Comparison of ENCODE assay signal across 8 cellular contexts in genomic region chr4:88008133-88008621, GRCh38. TPM values are rescaled to one million over a fixed set of nuclear protein-coding genes. Genes with fewer than 3 reads are reported as not detected.
A peak's percentile ranks its signal among the peaks of the same experiment; 100 is the strongest.
DNase-seq lines count a peak whose midpoint lies in the region; ATAC-seq and TF ChIP-seq lines count a peak whose summit lies in the region.

No MANE protein-coding gene starts in this region.

- POLR2A ChIA-PET in CD4-positive, alpha-beta T cell (lab: Charles Lee) = no interaction called here

- no peaks in the 10 kb centered on the region for H3F3A ChIP-seq in OCI-LY1 (ENCODE audit: insufficient read depth, low read length)

- 0 to 1% (median 1%) methylated on average over 25 to 49 of the region's 49 CpGs for WGBS in adrenal gland, 4 donors
- WGBS in heart right ventricle, 2 donors = 1% methylated on average over 46 to 49 of the region's 49 CpGs
- 0 to 1% (median 0%) methylated on average over 45 to 49 of the region's 49 CpGs for WGBS in ovary, 3 donors

- H3K9me3 ChIP-seq in CD4-positive, alpha-beta T cell (ENCODE audit: control insufficient read depth, low read length) = no peaks in the 10 kb centered on the region
- H3K9me3 ChIP-seq in OCI-LY1 (ENCODE audit: low read length) = no peaks in the 10 kb centered on the region
- no peaks in the 10 kb centered on the region for H3K9me3 ChIP-seq in adrenal gland (replicated peaks in 1 of 3)
- no peaks in the 10 kb centered on the region for H3K9me3 ChIP-seq in heart right ventricle
- no peaks in the 10 kb centered on the region for H3K9me3 ChIP-seq in ovary

- H3K79me2 ChIP-seq in OCI-LY1 (ENCODE audit: insufficient read depth, low read length) = no peaks in the 10 kb centered on the region

- DNase-seq in CD4-positive, alpha-beta T cell = peak in 2 of 10 experiments; percentile 8 to 35
- DNase-seq in adrenal gland (peak; percentile 47 to 62 (median 52)), heart right ventricle (peak; percentile 30 to 41), ovary (peak; percentile 41 to 60 (median 46)), MV-4-11 (lab: John Stamatoyannopoulos, UW) (no peak)

- no peak for TF ChIP-seq EP300 in ovary (IDR thresholded peaks at IDR 0.05)

- TF ChIP-seq POLR2A in adrenal gland (IDR thresholded peaks at IDR 0.05) (no peak), ovary (IDR thresholded peaks at IDR 0.05) (no peak)

- no peaks in the 10 kb centered on the region for H4K20me1 ChIP-seq in OCI-LY1 (ENCODE audit: insufficient read depth, low read length)

- no peak overlapping the region for H2AFZ ChIP-seq in OCI-LY1 (ENCODE audit: low read length)

- ATAC-seq in CD4-positive, alpha-beta T cell (ENCODE audit: poor library complexity) = no peak
- ATAC-seq in GM19025 (IDR thresholded peaks at IDR 0.05; ENCODE audit: low read depth, unreplicated experiment) (peak; percentile 36), HG03108 (IDR thresholded peaks at IDR 0.05; ENCODE audit: unreplicated experiment) (peak; percentile 16), heart right ventricle (peak; percentile 33 to 57 (median 43))

- H3K27ac ChIP-seq in CD4-positive, alpha-beta T cell (ENCODE audit: low read depth, low read length) = no peak overlapping the region
- H3K27ac ChIP-seq in OCI-LY1 (ENCODE audit: low read depth, low read length, poor library complexity, severe bottlenecking) = no peak overlapping the region
- peak overlapping the region in 4 of 5 donors; percentile 61 to 91 (median 80) for H3K27ac ChIP-seq in adrenal gland
- H3K27ac ChIP-seq in heart right ventricle = peak overlapping the region; percentile 51 to 87 (median 83)
- peak overlapping the region; percentile 84 to 86 for H3K27ac ChIP-seq in ovary

- intact Hi-C loops in CD4-positive, alpha-beta T cell (cut with DNase I, micrococcal nuclease) = loop anchor here in 1 of 2 experiments (10.0 kb wide), 1 partner anchor 1107 kb away; the partner anchor contains the start of gene TIGD2
- intact Hi-C loops in adrenal gland (cut with DNase I) (no loop called here), heart right ventricle (cut with DNase I) (no loop called here), ovary (cut with DNase I) (no loop called here)

- peak overlapping the region; percentile 29 for H3K4me2 ChIP-seq in OCI-LY1 (ENCODE audit: low read length)

- TF ChIP-seq CTCF in CD4-positive, alpha-beta T cell (IDR thresholded peaks at IDR 0.05) = no peak
- TF ChIP-seq CTCF in OCI-LY1 (IDR thresholded peaks at IDR 0.05; ENCODE audit: low read length) (no peak), adrenal gland (IDR thresholded peaks at IDR 0.05) (no peak), heart right ventricle (IDR thresholded peaks at IDR 0.05) (no peak), ovary (IDR thresholded peaks at IDR 0.05) (no peak)

- H3K4me1 Mint-ChIP-seq in CD4-positive, alpha-beta T cell (ENCODE audit: low read depth) = peaks cover 35% of the 10 kb centered on the region

- H3K4me3 Mint-ChIP-seq in CD4-positive, alpha-beta T cell = peak overlapping the region; percentile 97

- H3K27ac Mint-ChIP-seq in CD4-positive, alpha-beta T cell = no peak overlapping the region

- no peak overlapping the region for H3K9ac ChIP-seq in OCI-LY1 (ENCODE audit: low read length)

- H3K9me3 Mint-ChIP-seq in CD4-positive, alpha-beta T cell = no peaks in the 10 kb centered on the region

- no peaks in the 10 kb centered on the region for H3K9me2 ChIP-seq in OCI-LY1 (ENCODE audit: low read depth, low read length)

- peak overlapping the region; percentile 52 for H3K4me3 ChIP-seq in OCI-LY1 (ENCODE audit: low read depth, low read length, poor library complexity, severe bottlenecking)
- peak overlapping the region in 3 of 4 donors; percentile 64 to 97 (median 75) for H3K4me3 ChIP-seq in adrenal gland
- H3K4me3 ChIP-seq in heart right ventricle = peak overlapping the region; percentile 73 to 92 (median 80)
- peak overlapping the region; percentile 94 for H3K4me3 ChIP-seq in ovary

- H3K4me1 ChIP-seq in OCI-LY1 (ENCODE audit: insufficient read depth, low read length, severe bottlenecking) = no peaks in the 10 kb centered on the region
- H3K4me1 ChIP-seq in adrenal gland (replicated peaks in 1 of 2) = peaks cover 13 to 47% of the 10 kb centered on the region in 2 donors
- peaks cover 7 to 60% (median 37%) of the 10 kb centered on the region in 9 donors for H3K4me1 ChIP-seq in heart right ventricle
- H3K4me1 ChIP-seq in ovary (ENCODE audit: insufficient read depth) = peaks cover 1% of the 10 kb centered on the region

- H3K27me3 ChIP-seq in CD4-positive, alpha-beta T cell (ENCODE audit: control insufficient read depth, insufficient read depth, low read length) = no peaks in the 10 kb centered on the region
- H3K27me3 ChIP-seq in OCI-LY1 (ENCODE audit: insufficient read depth, low read length) (no peaks in the 10 kb centered on the region), adrenal gland (no peaks in the 10 kb centered on the region), heart right ventricle (no peaks in the 10 kb centered on the region), ovary (no peaks in the 10 kb centered on the region)

- CTCF ChIA-PET in CD4-positive, alpha-beta T cell (lab: Charles Lee) = no interaction called here

- no peaks in the 10 kb centered on the region for H3K27me3 Mint-ChIP-seq in CD4-positive, alpha-beta T cell

- peaks cover 9% of the 10 kb centered on the region for H3K36me3 Mint-ChIP-seq in CD4-positive, alpha-beta T cell (ENCODE audit: low read depth)

- H3K36me3 ChIP-seq in OCI-LY1 (ENCODE audit: insufficient read depth, low read length) (no peaks in the 10 kb centered on the region), adrenal gland (replicated peaks in 1 of 2) (no peaks in the 10 kb centered on the region), heart right ventricle (no peaks in the 10 kb centered on the region), ovary (no peaks in the 10 kb centered on the region)

RNA-seq across cellular contexts. Expression of gene PKD2, which starts 0.7 kb away (rescaled TPM):
- total RNA-seq in CD4-positive, alpha-beta T cell = 1 to 10 TPM; 4.1 to 4.3 TPM
- total RNA-seq in adrenal gland (10 to 100 TPM; 24.1 to 74.1 (median 45.8) TPM), heart right ventricle (10 to 100 TPM; 11.3 to 21.5 (median 14.5) TPM), ovary (10 to 100 TPM; 43.4 to 66.9 (median 52.5) TPM)
- polyA plus RNA-seq in adrenal gland (10 to 100 TPM; 19.2 to 29.9 (median 23.8) TPM), heart right ventricle (10 to 100 TPM in 1 of 2 donors, 1 to 10 TPM in 1; 6.5 to 11.8 TPM), ovary (10 to 100 TPM; 35.7 to 63.5 TPM)

RNA-seq across cellular contexts. Expression of gene SPP1, which starts 32.7 kb away (rescaled TPM):
- total RNA-seq in CD4-positive, alpha-beta T cell = not detected
- total RNA-seq in adrenal gland (10 to 100 TPM; 10.8 to 89.6 (median 39.3) TPM), heart right ventricle (100 to 1,000 TPM in 1 of 10 donors, 10 to 100 TPM in 3, 1 to 10 TPM in 6; 1.2 to 246 (median 7.0) TPM), ovary (10 to 100 TPM in 6 of 7 donors, 1 to 10 TPM in 1; 5.6 to 88.7 (median 25.6) TPM)
- polyA plus RNA-seq in adrenal gland (100 to 1,000 TPM in 1 of 3 donors, 10 to 100 TPM in 1, 1 to 10 TPM in 1; 5.2 to 166 (median 51.6) TPM), heart right ventricle (10 to 100 TPM in 1 of 2 donors, 1 to 10 TPM in 1; 2.2 to 41.1 TPM), ovary (10 to 100 TPM; 20.8 to 23.7 TPM)

Comparison
In these comparisons a context has a peak if more than half of its experiments do, and no peak if none do; other contexts are left out.
1. H3K27ac ChIP-seq: peak in adrenal gland (4 of 5), heart right ventricle (10 of 10) and ovary (2 of 2); none in CD4-positive, alpha-beta T cell (single experiment) and OCI-LY1 (single experiment).
2. Peak in every context shown above with its lines, with median percentiles within 50 percentile points of each other: H3K4me3 ChIP-seq.